ENCODE assay signal across 24 cellular contexts in genomic region chr10:86674912-86675311, GRCh38. TPM values are rescaled to one million over a fixed set of nuclear protein-coding genes. Genes with fewer than 3 reads are reported as not detected.
DNase-seq lines count a peak whose midpoint lies in the region; ATAC-seq and TF ChIP-seq lines count a peak whose summit lies in the region.
"Had no signal": no experiment of that assay in that cellular context is flagged by ENCODE, and none has a peak within 500 bp of the region (broad histone marks: within the 10 kb centered on the region; RNA-seq: fewer than 3 reads in every experiment).

No MANE protein-coding gene starts in this region.

- H3K9me3 ChIP-seq in cardiac muscle cell (ENCODE audit: low read depth) (no peaks in the 10 kb centered on the region), left ventricle myocardium inferior (replicated peaks) (no peaks in the 10 kb centered on the region), vagina (no peaks in the 10 kb centered on the region)

- DNase-seq in cardiac muscle cell (ENCODE audit: low read depth in 1 of 2, low spot score in 1 of 2) (no peak), cardiac septum (ENCODE audit: low spot score) (no peak), left ventricle myocardium inferior (no peak), vagina (ENCODE audit: extremely low spot score in 2 of 2) (no peak), foreskin melanocyte (no peak)
- DNase-seq in effector memory CD8-positive, alpha-beta T cell, result no peak
- DNase-seq: 8988T; activated CD4-positive, alpha-beta T cell treated with anti-CD3 and anti-CD28 coated beads for 4 hours; activated CD8-positive, alpha-beta memory T cell treated with anti-CD3 and anti-CD28 coated beads for 24 hours; activated gamma-delta T cell; cerebellar nuclear complex; GOT3; naive thymus-derived CD8-positive, alpha-beta T cell; NCI-H146; NCI-H446 treated with DMSO at 0.1 percent for 48 hours; OCI-M1; stimulated activated CD4-positive, alpha-beta T cell treated with anti-CD3 and anti-CD28 coated beads, Interleukin-4, amount 100 ng/mL, for 1 hour had no signal

- no peak overlapping the region for H3K4me3 Mint-ChIP-seq in activated T-helper 17 cell treated with anti-CD3 and anti-CD28 coated beads, Interleukin-2, amount 50 U/mL, for 72 hours
- no peak overlapping the region for H3K4me3 Mint-ChIP-seq in effector memory CD8-positive, alpha-beta T cell
- H3K4me3 Mint-ChIP-seq: CD4-positive, alpha-beta memory T cell; naive thymus-derived CD8-positive, alpha-beta T cell; T-helper 2 cell treated with Interferon-gamma antibody and Interleukin-4, amounts not matched to agents 5 μg/mL and 100 μg/mL, for 36 hours had no signal

- H3K4me1 Mint-ChIP-seq in activated T-helper 17 cell treated with anti-CD3 and anti-CD28 coated beads, Interleukin-2, amount 50 U/mL, for 72 hours, result no peaks in the 10 kb centered on the region
- H3K4me1 Mint-ChIP-seq in effector memory CD8-positive, alpha-beta T cell (ENCODE audit: low read depth in 2 of 2), result peaks cover 0 to 3% of the 10 kb centered on the region in 2 donors

- intact Hi-C loops in cardiac septum (cut with DNase I), result no loop called here
- intact Hi-C loops in left ventricle myocardium inferior (cut with micrococcal nuclease), result no loop called here
- intact Hi-C loops in vagina (cut with DNase I), result no loop called here

- H3K4me1 ChIP-seq in cardiac muscle cell (ENCODE audit: low read depth), result peaks cover 87% of the 10 kb centered on the region
- peaks cover 95% of the 10 kb centered on the region for H3K4me1 ChIP-seq in left ventricle myocardium inferior
- peaks cover 32% of the 10 kb centered on the region for H3K4me1 ChIP-seq in rectal smooth muscle tissue (ENCODE audit: control insufficient read depth, insufficient read depth, low read length)
- peaks cover 11% of the 10 kb centered on the region for H3K4me1 ChIP-seq in vagina

- H3K27me3 ChIP-seq in cardiac muscle cell (no peaks in the 10 kb centered on the region), left ventricle myocardium inferior (ENCODE audit: low read depth) (peaks cover 9% of the 10 kb centered on the region), rectal smooth muscle tissue (ENCODE audit: control insufficient read depth, insufficient read depth, low read length) (no peaks in the 10 kb centered on the region), vagina (no peaks in the 10 kb centered on the region)

- H3K36me3 Mint-ChIP-seq in activated T-helper 17 cell treated with anti-CD3 and anti-CD28 coated beads, Interleukin-2, amount 50 U/mL, for 72 hours (ENCODE audit: low read depth), result no peaks in the 10 kb centered on the region
- no peaks in the 10 kb centered on the region for H3K36me3 Mint-ChIP-seq in effector memory CD8-positive, alpha-beta T cell (ENCODE audit: insufficient read depth)
- H3K36me3 Mint-ChIP-seq: CD4-positive, alpha-beta memory T cell; naive thymus-derived CD8-positive, alpha-beta T cell had no signal

- no peak overlapping the region for H3K27ac Mint-ChIP-seq in activated T-helper 17 cell treated with anti-CD3 and anti-CD28 coated beads, Interleukin-2, amount 50 U/mL, for 72 hours
- no peak overlapping the region for H3K27ac Mint-ChIP-seq in effector memory CD8-positive, alpha-beta T cell
- H3K27ac Mint-ChIP-seq: T-helper 2 cell treated with Interferon-gamma antibody and Interleukin-4, amounts not matched to agents 5 μg/mL and 100 μg/mL, for 36 hours had no signal

- H3K9ac ChIP-seq in rectal smooth muscle tissue (ENCODE audit: low read length), result no peak overlapping the region

- ATAC-seq in activated T-helper 17 cell treated with anti-CD3 and anti-CD28 coated beads, Interleukin-2, amount 50 U/mL, for 72 hours (replicated peaks), result no peak
- ATAC-seq in effector memory CD8-positive, alpha-beta T cell (replicated peaks), result no peak
- ATAC-seq: HepG2; naive thymus-derived CD8-positive, alpha-beta T cell had no signal

- H3K9me3 Mint-ChIP-seq in activated T-helper 17 cell treated with anti-CD3 and anti-CD28 coated beads, Interleukin-2, amount 50 U/mL, for 72 hours, result no peaks in the 10 kb centered on the region
- H3K9me3 Mint-ChIP-seq in effector memory CD8-positive, alpha-beta T cell, result no peaks in the 10 kb centered on the region
- H3K9me3 Mint-ChIP-seq: CD4-positive, alpha-beta memory T cell; naive thymus-derived CD8-positive, alpha-beta T cell; T-helper 2 cell treated with Interferon-gamma antibody and Interleukin-4, amounts not matched to agents 5 μg/mL and 100 μg/mL, for 36 hours had no signal

- no peak for TF ChIP-seq POLR2A in vagina (IDR thresholded peaks at IDR 0.05)

- H3K27me3 Mint-ChIP-seq in activated T-helper 17 cell treated with anti-CD3 and anti-CD28 coated beads, Interleukin-2, amount 50 U/mL, for 72 hours, result no peaks in the 10 kb centered on the region
- peaks cover 0 to 34% of the 10 kb centered on the region in 2 donors for H3K27me3 Mint-ChIP-seq in effector memory CD8-positive, alpha-beta T cell

- H3K4me3 ChIP-seq in cardiac muscle cell (peak overlapping the region; percentile 6), left ventricle myocardium inferior (peak overlapping the region; percentile 77), rectal smooth muscle tissue (ENCODE audit: low read length) (no peak overlapping the region), vagina (no peak overlapping the region)

- TF ChIP-seq CTCF in cardiac muscle cell (IDR thresholded peaks at IDR 0.05; ENCODE audit: low read depth, low read length) (no peak), left ventricle myocardium inferior (IDR thresholded peaks at IDR 0.05; ENCODE audit: borderline replicate concordance) (no peak), vagina (IDR thresholded peaks at IDR 0.05) (no peak)

- peak overlapping the region; percentile 100 for H3K27ac ChIP-seq in cardiac muscle cell
- peak overlapping the region; percentile 98 for H3K27ac ChIP-seq in left ventricle myocardium inferior (replicated peaks)
- peak overlapping the region; percentile 94 for H3K27ac ChIP-seq in rectal smooth muscle tissue (ENCODE audit: low read depth, low read length)
- H3K27ac ChIP-seq in vagina, result peak overlapping the region; percentile 29

- H3K36me3 ChIP-seq in cardiac muscle cell (peaks cover 30% of the 10 kb centered on the region), left ventricle myocardium inferior (peaks cover 51% of the 10 kb centered on the region), rectal smooth muscle tissue (ENCODE audit: control insufficient read depth, insufficient read depth, low read length) (no peaks in the 10 kb centered on the region), vagina (no peaks in the 10 kb centered on the region)

RNA-seq across cellular contexts. Expression of gene LDB3, which starts 6.6 kb away (rescaled TPM):
- total RNA-seq in cardiac muscle cell, result 202 and 213 TPM in 2 replicates
- 266 and 317 TPM in 2 replicates for polyA plus RNA-seq in cardiac muscle cell
- total RNA-seq in cardiac septum, result 1,178 TPM
- 1,542 TPM for total RNA-seq in left ventricle myocardium inferior
- 4.7 TPM for total RNA-seq in vagina
- under 1 TPM in 1 of 2 donors, not detected in 1; 0.11 TPM for total RNA-seq in activated T-helper 17 cell treated with anti-CD3 and anti-CD28 coated beads, Interleukin-2, amount 50 U/mL, for 72 hours
- total RNA-seq: HepG2 had no signal
- polyA plus RNA-seq: CD4-positive, alpha-beta memory T cell; HepG2; naive thymus-derived CD8-positive, alpha-beta T cell had no signal

RNA-seq across cellular contexts. Expression of gene OPN4, which starts 20.6 kb away (rescaled TPM):
- total RNA-seq in cardiac muscle cell, result 0.18 TPM in 1 of 2 replicates, not detected in the other
- 0.24 TPM in 1 of 2 replicates, not detected in the other for polyA plus RNA-seq in cardiac muscle cell
- not detected for total RNA-seq in cardiac septum
- 0.25 TPM for total RNA-seq in left ventricle myocardium inferior
- not detected for total RNA-seq in vagina
- not detected for total RNA-seq in activated T-helper 17 cell treated with anti-CD3 and anti-CD28 coated beads, Interleukin-2, amount 50 U/mL, for 72 hours
- total RNA-seq: CD4-positive, alpha-beta memory T cell; HepG2; mesenteric fat pad; naive thymus-derived CD8-positive, alpha-beta T cell; renal cortical epithelial cell had no signal
- polyA plus RNA-seq: CD4-positive, alpha-beta memory T cell; HepG2; naive thymus-derived CD8-positive, alpha-beta T cell had no signal

Comparison
In these comparisons a context has a peak if more than half of its experiments do, and no peak if none do; other contexts are left out.
1. H3K27ac ChIP-seq: peak in every context shown above with its lines; median percentile 100 in cardiac muscle cell; 98 in left ventricle myocardium inferior; 94 in rectal smooth muscle tissue; 29 in vagina.
2. H3K4me3 ChIP-seq: peak in cardiac muscle cell (single experiment) and left ventricle myocardium inferior (single experiment); none in rectal smooth muscle tissue (single experiment) and vagina (0 of 2).
3. RNA of gene LDB3, which starts 6.6 kb away (total RNA-seq): 1,542 TPM in left ventricle myocardium inferior (single experiment), 1,178 TPM in cardiac septum (single experiment) and 202 to 213 TPM in cardiac muscle cell; 4.7 TPM in vagina (single experiment) and 0.11 TPM in activated T-helper 17 cell treated with anti-CD3 and anti-CD28 coated beads, Interleukin-2, amount 50 U/mL, for 72 hours; every median in the first group is over 10 times any median in the second.